In the genomic region with DNA sequence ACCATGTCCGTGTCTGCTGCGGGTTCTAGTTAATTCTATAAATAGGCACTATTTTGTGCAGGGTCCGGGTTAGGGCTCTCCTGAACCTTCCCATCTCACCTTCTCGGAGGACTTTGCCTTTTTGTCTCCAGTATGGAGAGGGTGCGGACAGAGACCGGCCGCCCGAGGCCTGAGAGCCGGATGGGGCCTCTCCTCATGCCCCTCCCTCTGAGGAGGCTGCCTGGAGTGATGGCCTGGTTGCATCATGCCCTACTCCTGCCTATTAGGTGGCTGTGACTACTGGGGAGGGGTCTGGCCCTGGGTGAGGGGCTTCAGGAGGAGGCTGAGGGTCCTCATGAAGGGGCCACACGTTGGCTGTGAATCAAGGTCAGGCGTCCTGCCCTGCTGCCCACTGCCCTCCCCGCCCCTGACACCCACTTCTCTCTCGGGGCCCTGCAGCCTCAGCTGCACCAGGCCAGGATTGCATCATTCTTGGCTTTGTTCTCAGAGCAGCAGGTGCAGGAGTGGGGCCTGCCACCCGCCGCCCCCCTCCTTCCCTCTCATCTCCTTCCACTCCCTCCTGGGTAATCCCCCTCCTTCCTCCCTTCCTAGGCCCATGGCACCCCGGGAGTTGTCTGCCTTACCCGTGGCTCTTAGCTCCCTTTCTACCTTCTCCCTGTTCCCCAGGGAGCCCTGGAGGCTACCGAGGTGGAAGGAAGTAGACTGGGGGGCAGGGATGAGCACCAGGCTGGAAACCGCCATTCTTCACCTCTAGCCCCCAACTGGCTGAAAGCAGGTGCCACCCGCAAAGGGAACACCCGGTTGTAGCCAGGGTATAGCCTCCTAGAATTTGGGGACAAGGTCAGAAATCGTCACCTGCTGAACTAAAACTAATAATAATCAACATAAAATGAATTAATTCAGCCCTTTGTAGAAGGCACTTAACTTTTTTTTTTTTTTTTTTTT, we compare ENCODE assay signal across 9 cellular contexts. TPM values are rescaled to one million over a fixed set of nuclear protein-coding genes. Genes with fewer than 3 reads are reported as not detected.
A peak's percentile ranks its signal among the peaks of the same experiment; 100 is the strongest.
DNase-seq lines count a peak whose midpoint lies in the region; ATAC-seq and TF ChIP-seq lines count a peak whose summit lies in the region.
"Had no signal": no experiment of that assay in that cellular context is flagged by ENCODE, and none has a peak within 500 bp of the region (broad histone marks: within the 10 kb centered on the region; RNA-seq: fewer than 3 reads in every experiment).

No MANE protein-coding gene starts in this region.

- H3K27me3 Mint-ChIP-seq in activated CD4-positive, alpha-beta T cell treated with anti-CD3 and anti-CD28 coated beads, Interleukin-2, amount 10 ng/mL, durations not matched to agents 7 days and 5 days = peaks cover 27% of the 10 kb centered on the region

- peak overlapping the region; percentile 41 for H3K27ac Mint-ChIP-seq in activated CD4-positive, alpha-beta T cell treated with anti-CD3 and anti-CD28 coated beads, Interleukin-2, amount 10 ng/mL, durations not matched to agents 7 days and 5 days
- H3K27ac Mint-ChIP-seq: activated naive CD4-positive, alpha-beta T cell treated with anti-CD3 and anti-CD28 coated beads, Interleukin-2, amount 50 U/mL, for 24 hours had no signal

- TF ChIP-seq CTCF in stomach (IDR thresholded peaks at IDR 0.05) = no peak

- H3K36me3 ChIP-seq in stomach = no peaks in the 10 kb centered on the region

- no peaks in the 10 kb centered on the region for H3K9me3 Mint-ChIP-seq in activated CD4-positive, alpha-beta T cell treated with anti-CD3 and anti-CD28 coated beads, Interleukin-2, amount 10 ng/mL, durations not matched to agents 7 days and 5 days
- H3K9me3 Mint-ChIP-seq: activated naive CD4-positive, alpha-beta T cell treated with anti-CD3 and anti-CD28 coated beads, Interleukin-2, amount 50 U/mL, for 24 hours had no signal

- no peak for ATAC-seq in HG03439 (IDR thresholded peaks at IDR 0.05; ENCODE audit: unreplicated experiment)

- peaks cover 14% of the 10 kb centered on the region for H3K4me1 Mint-ChIP-seq in activated CD4-positive, alpha-beta T cell treated with anti-CD3 and anti-CD28 coated beads, Interleukin-2, amount 10 ng/mL, durations not matched to agents 7 days and 5 days

- peaks cover 0 to 50% (median 37%) of the 10 kb centered on the region in 3 donors for H3K27me3 ChIP-seq in stomach

- peak overlapping the region; percentile 60 for H3K27ac ChIP-seq in epithelial cell of prostate
- H3K27ac ChIP-seq in stomach = no peak overlapping the region

- no peak for TF ChIP-seq EP300 in stomach (IDR thresholded peaks at IDR 0.05)

- DNase-seq in activated CD4-positive, alpha-beta T cell treated with anti-CD3 and anti-CD28 coated beads, Interleukin-2, amount 10 ng/mL, durations not matched to agents 7 days and 5 days = no peak
- DNase-seq in activated CD4-positive, alpha-beta T cell treated with anti-CD3 and anti-CD28 coated beads, Interleukin-2, amount 50 U/mL, for 1 hour = no peak
- peak; percentile 92 for DNase-seq in NCI-H1105 (lab: John Stamatoyannopoulos, UW)
- DNase-seq in SHP77 treated with DMSO at 0.1 percent for 48 hours (lab: John Stamatoyannopoulos, UW) = peak; percentile 87
- DNase-seq in epithelial cell of prostate (ENCODE audit: low read depth, low spot score) = no peak
- DNase-seq in renal cortical epithelial cell (ENCODE audit: low read depth) = peak; percentile 22
- no peak for DNase-seq in stomach

- H3K36me3 Mint-ChIP-seq in activated CD4-positive, alpha-beta T cell treated with anti-CD3 and anti-CD28 coated beads, Interleukin-2, amount 10 ng/mL, durations not matched to agents 7 days and 5 days (ENCODE audit: low read depth) = no peaks in the 10 kb centered on the region
- H3K36me3 Mint-ChIP-seq: activated naive CD4-positive, alpha-beta T cell treated with anti-CD3 and anti-CD28 coated beads, Interleukin-2, amount 50 U/mL, for 24 hours had no signal

- H3K9me3 ChIP-seq in stomach = no peaks in the 10 kb centered on the region

- H3K4me1 ChIP-seq in stomach = peaks cover 17 to 36% (median 30%) of the 10 kb centered on the region in 4 donors

- 31 to 34% (median 34%) methylated on average over 16 to 22 of the region's 22 CpGs for WGBS in stomach, 5 donors

- intact Hi-C loops in stomach (cut with DNase I; ENCODE audit: low total_unique reads) = loop anchor here (5.0 kb wide), 1 partner anchor 68 kb away; no protein-coding TSS in a partner anchor

- POLR2A ChIA-PET in activated CD4-positive, alpha-beta T cell treated with anti-CD3 and anti-CD28 coated beads, Interleukin-2, amount 10 ng/mL, durations not matched to agents 7 days and 5 days (lab: Charles Lee) = no interaction called here

- CTCF ChIA-PET in activated CD4-positive, alpha-beta T cell treated with anti-CD3 and anti-CD28 coated beads, Interleukin-2, amount 10 ng/mL, durations not matched to agents 7 days and 5 days (lab: Charles Lee) = interaction anchor here (0.6 to 2.7 kb wide), 8 partner anchors 8 to 534 kb away, joined by 3 to 18 read pairs (median 4); partner anchors contain the start of gene ARHGAP23

- no peak overlapping the region for H3K4me3 ChIP-seq in stomach

- no peak overlapping the region for H3K4me3 Mint-ChIP-seq in activated CD4-positive, alpha-beta T cell treated with anti-CD3 and anti-CD28 coated beads, Interleukin-2, amount 10 ng/mL, durations not matched to agents 7 days and 5 days
- H3K4me3 Mint-ChIP-seq: activated naive CD4-positive, alpha-beta T cell treated with anti-CD3 and anti-CD28 coated beads, Interleukin-2, amount 50 U/mL, for 24 hours had no signal

- TF ChIP-seq POLR2A in stomach (IDR thresholded peaks at IDR 0.05) = no peak

RNA-seq across cellular contexts. Expression of gene ARHGAP23, which starts 12.7 kb away (rescaled TPM):
- total RNA-seq in activated CD4-positive, alpha-beta T cell treated with anti-CD3 and anti-CD28 coated beads, Interleukin-2, amount 10 ng/mL, durations not matched to agents 7 days and 5 days = under 1 TPM; 0.17 to 0.23 TPM
- 7.5 and 47.9 TPM in 2 replicates for total RNA-seq in renal cortical epithelial cell
- total RNA-seq in stomach = 10 to 100 TPM; 23.9 to 55.5 (median 30.1) TPM
- 10 to 100 TPM in 1 of 3 donors, 1 to 10 TPM in 2; 4.0 to 18.8 (median 6.6) TPM for polyA plus RNA-seq in stomach

Comparison
In these comparisons a context has a peak if more than half of its experiments do, and no peak if none do; other contexts are left out.
1. DNase-seq: peak in NCI-H1105 (single experiment), SHP77 treated with DMSO at 0.1 percent for 48 hours (single experiment) and renal cortical epithelial cell (single experiment); none in activated CD4-positive, alpha-beta T cell treated with anti-CD3 and anti-CD28 coated beads, Interleukin-2, amount 10 ng/mL, durations not matched to agents 7 days and 5 days (single experiment), activated CD4-positive, alpha-beta T cell treated with anti-CD3 and anti-CD28 coated beads, Interleukin-2, amount 50 U/mL, for 1 hour (single experiment), epithelial cell of prostate (single experiment) and stomach (single experiment).